Comparison of ENCODE assay signal across 1 cellular context in the genomic region with DNA sequence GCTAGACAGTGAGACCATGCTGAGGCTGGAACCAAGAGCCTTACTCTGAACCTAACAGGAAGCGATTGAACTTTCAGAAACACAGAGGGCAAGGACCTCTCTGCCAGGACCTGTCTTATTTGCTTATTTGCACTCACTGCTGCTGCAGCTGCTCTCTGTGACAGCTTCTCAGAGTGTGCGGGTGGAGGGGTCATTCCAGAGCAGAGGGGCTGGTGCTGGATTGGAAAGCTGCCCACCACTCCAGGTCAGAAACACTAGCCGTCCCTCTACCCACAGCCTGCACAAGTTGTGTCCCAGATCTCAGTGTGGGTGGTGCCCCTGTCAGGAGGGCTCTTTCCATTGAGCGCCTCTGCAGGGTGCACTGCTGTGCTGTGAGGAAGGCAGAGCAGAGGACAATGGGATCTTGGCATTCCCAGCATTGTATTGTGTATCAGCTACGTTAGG.
TF ChIP-seq lines count a peak whose summit lies in the region.

No MANE protein-coding gene starts in this region.

TF ChIP-seq in GM12878, 131 proteins besides CTCF, POLR2A, EP300 and RAD21 (continued from another document):
- TF ChIP-seq, protein P1, sequence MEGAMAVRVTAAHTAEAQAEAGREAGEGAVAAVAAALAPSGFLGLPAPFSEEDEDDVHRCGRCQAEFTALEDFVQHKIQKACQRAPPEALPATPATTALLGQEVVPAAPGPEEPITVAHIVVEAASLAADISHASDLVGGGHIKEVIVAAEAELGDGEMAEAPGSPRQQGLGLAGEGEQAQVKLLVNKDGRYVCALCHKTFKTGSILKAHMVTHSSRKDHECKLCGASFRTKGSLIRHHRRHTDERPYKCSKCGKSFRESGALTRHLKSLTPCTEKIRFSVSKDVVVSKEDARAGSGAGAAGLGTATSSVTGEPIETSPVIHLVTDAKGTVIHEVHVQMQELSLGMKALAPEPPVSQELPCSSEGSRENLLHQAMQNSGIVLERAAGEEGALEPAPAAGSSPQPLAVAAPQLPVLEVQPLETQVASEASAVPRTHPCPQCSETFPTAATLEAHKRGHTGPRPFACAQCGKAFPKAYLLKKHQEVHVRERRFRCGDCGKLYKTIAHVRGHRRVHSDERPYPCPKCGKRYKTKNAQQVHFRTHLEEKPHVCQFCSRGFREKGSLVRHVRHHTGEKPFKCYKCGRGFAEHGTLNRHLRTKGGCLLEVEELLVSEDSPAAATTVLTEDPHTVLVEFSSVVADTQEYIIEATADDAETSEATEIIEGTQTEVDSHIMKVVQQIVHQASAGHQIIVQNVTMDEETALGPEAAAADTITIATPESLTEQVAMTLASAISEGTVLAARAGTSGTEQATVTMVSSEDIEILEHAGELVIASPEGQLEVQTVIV (IDR thresholded peaks at IDR 0.05; ENCODE audit: borderline replicate concordance, partially characterized antibody), result no peak
- no peak for TF ChIP-seq YBX1 (IDR thresholded peaks at IDR 0.05)
- no peak for TF ChIP-seq POU2F2 (IDR thresholded peaks at IDR 0.05; ENCODE audit: borderline replicate concordance, low read depth, low read length)
- no peak for TF ChIP-seq SMARCA5 (IDR thresholded peaks at IDR 0.05)
- no peak for TF ChIP-seq CBX3 (IDR thresholded peaks at IDR 0.05; ENCODE audit: borderline replicate concordance, low read depth)
- no peak for TF ChIP-seq MEF2B (IDR thresholded peaks at IDR 0.05; ENCODE audit: partially characterized antibody, poor library complexity, severe bottlenecking)
- TF ChIP-seq, protein P2, sequence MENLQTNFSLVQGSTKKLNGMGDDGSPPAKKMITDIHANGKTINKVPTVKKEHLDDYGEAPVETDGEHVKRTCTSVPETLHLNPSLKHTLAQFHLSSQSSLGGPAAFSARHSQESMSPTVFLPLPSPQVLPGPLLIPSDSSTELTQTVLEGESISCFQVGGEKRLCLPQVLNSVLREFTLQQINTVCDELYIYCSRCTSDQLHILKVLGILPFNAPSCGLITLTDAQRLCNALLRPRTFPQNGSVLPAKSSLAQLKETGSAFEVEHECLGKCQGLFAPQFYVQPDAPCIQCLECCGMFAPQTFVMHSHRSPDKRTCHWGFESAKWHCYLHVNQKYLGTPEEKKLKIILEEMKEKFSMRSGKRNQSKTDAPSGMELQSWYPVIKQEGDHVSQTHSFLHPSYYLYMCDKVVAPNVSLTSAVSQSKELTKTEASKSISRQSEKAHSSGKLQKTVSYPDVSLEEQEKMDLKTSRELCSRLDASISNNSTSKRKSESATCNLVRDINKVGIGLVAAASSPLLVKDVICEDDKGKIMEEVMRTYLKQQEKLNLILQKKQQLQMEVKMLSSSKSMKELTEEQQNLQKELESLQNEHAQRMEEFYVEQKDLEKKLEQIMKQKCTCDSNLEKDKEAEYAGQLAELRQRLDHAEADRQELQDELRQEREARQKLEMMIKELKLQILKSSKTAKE (IDR thresholded peaks at IDR 0.05; ENCODE audit: low read depth, poor library complexity, severe bottlenecking), result no peak
- TF ChIP-seq, protein P3, sequence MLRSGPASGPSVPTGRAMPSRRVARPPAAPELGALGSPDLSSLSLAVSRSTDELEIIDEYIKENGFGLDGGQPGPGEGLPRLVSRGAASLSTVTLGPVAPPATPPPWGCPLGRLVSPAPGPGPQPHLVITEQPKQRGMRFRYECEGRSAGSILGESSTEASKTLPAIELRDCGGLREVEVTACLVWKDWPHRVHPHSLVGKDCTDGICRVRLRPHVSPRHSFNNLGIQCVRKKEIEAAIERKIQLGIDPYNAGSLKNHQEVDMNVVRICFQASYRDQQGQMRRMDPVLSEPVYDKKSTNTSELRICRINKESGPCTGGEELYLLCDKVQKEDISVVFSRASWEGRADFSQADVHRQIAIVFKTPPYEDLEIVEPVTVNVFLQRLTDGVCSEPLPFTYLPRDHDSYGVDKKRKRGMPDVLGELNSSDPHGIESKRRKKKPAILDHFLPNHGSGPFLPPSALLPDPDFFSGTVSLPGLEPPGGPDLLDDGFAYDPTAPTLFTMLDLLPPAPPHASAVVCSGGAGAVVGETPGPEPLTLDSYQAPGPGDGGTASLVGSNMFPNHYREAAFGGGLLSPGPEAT (IDR thresholded peaks at IDR 0.05; ENCODE audit: low read depth), result no peak
- no peak for TF ChIP-seq NFIC (IDR thresholded peaks at IDR 0.05; ENCODE audit: low read depth, low read length)
- TF ChIP-seq CBFB (IDR thresholded peaks at IDR 0.05; ENCODE audit: low read depth), result no peak
TF ChIP-seq in GM12878: peak in this region for 0.
